In the genomic region with DNA sequence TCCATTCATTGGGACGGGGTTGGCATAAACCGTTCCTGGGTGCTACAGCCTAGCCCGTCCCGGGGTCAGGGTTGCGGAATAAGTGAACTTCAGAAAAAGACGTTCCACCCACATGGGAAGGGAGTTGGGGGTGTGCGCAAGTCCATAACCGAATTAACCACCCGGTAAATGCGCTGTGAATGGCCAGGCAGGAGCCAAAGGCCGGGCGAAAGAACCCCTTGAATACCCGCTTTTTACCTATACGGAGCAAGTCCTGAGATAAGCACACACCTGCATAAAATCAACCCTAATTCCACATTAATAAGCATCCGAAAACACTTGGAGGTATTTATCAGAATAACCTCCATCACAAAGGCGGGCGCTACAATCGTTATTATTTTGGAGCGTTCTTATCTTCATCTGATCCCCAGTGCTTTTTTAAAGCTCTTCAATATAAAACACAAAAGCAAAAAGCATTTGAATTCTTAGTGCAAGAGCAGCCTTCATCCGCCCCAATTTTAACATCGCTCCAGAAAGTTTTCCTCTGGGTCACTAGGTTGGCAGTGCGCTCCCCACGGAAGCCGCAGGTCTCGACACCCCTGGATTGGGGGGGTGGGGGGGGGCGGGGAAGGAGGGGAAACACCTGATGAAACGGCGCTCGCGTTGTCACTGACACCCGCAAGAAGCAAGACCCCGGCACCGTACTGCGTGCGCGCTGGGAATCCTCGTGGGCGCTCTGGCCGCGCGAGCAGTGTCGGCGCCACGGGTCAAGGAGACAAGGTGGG, we compare ENCODE assay signal across 8 cellular contexts. TPM values are rescaled to one million over a fixed set of nuclear protein-coding genes. Genes with fewer than 3 reads are reported as not detected.
DNase-seq lines count a peak whose midpoint lies in the region; ATAC-seq and TF ChIP-seq lines count a peak whose summit lies in the region.

No MANE protein-coding gene starts in this region.

- no peak for TF ChIP-seq EP300 in transverse colon (IDR thresholded peaks at IDR 0.05; ENCODE audit: low read depth)

- no peaks in the 10 kb centered on the region for H3K36me3 Mint-ChIP-seq in activated naive CD4-positive, alpha-beta T cell treated with anti-CD3 and anti-CD28 coated beads for 36 hours (ENCODE audit: low read depth)

- CTCF ChIA-PET in activated naive CD4-positive, alpha-beta T cell treated with anti-CD3 and anti-CD28 coated beads for 36 hours (lab: Charles Lee), result no interaction called here

- 8 to 9% methylated on average over 5 to 44 of the region's 44 CpGs for WGBS in transverse colon (ENCODE audit: low coverage in 1 of 2), 2 donors

- no peaks in the 10 kb centered on the region for H3K36me3 ChIP-seq in transverse colon

- TF ChIP-seq POLR2A in transverse colon (IDR thresholded peaks at IDR 0.05), result no peak

- intact Hi-C loops in activated naive CD4-positive, alpha-beta T cell treated with anti-CD3 and anti-CD28 coated beads for 36 hours (cut with micrococcal nuclease), result loop anchor here (1.0 to 5.0 kb wide), 2 partner anchors 9 to 1749 kb away; a partner anchor contains a TSS
- intact Hi-C loops in transverse colon (cut with DNase I; ENCODE audit: low total_unique reads), result no loop called here

- H3K4me1 Mint-ChIP-seq in activated naive CD4-positive, alpha-beta T cell treated with anti-CD3 and anti-CD28 coated beads for 36 hours (ENCODE audit: low read depth), result peaks cover 19% of the 10 kb centered on the region

- no peaks in the 10 kb centered on the region for H3K9me3 Mint-ChIP-seq in activated naive CD4-positive, alpha-beta T cell treated with anti-CD3 and anti-CD28 coated beads for 36 hours

- H3K9me3 ChIP-seq in transverse colon, result no peaks in the 10 kb centered on the region

- H3K4me1 ChIP-seq in transverse colon, result peaks cover 0 to 60% (median 16%) of the 10 kb centered on the region in 4 donors

- H3K27me3 ChIP-seq in transverse colon, result peaks cover 86% of the 10 kb centered on the region

- peak overlapping the region; percentile 23 to 98 (median 70) for H3K4me3 ChIP-seq in transverse colon

- peak overlapping the region; percentile 90 for H3K4me3 Mint-ChIP-seq in activated naive CD4-positive, alpha-beta T cell treated with anti-CD3 and anti-CD28 coated beads for 36 hours

- peaks cover 52% of the 10 kb centered on the region for H3K27me3 Mint-ChIP-seq in activated naive CD4-positive, alpha-beta T cell treated with anti-CD3 and anti-CD28 coated beads for 36 hours (ENCODE audit: low read depth)

- DNase-seq in activated naive CD4-positive, alpha-beta T cell treated with anti-CD3 and anti-CD28 coated beads for 36 hours, result no peak
- DNase-seq in activated naive CD4-positive, alpha-beta T cell (lab: John Stamatoyannopoulos, UW), result no peak
- peak; percentile 23 to 24 for DNase-seq in activated T-cell treated with anti-CD3 and anti-CD28 coated beads, Interleukin-2, amount 50 U/mL, for 48 hours
- DNase-seq in kidney tubule cell (ENCODE audit: low spot score) (peak; percentile 22), transverse colon (no peak), amniotic stem cell (lab: John Stamatoyannopoulos, UW) (no peak)

- H3K27ac ChIP-seq in transverse colon, result peak overlapping the region; percentile 83 to 90 (median 87)

- in situ Hi-C loops in transverse colon (cut with MboI; ENCODE audit: low pct_ligation_motif_present in 1 of 4, low pct_unique_long_range_greater_than_20kb in 1 of 4, low sequenced_read_pairs in 3 of 4), result no loop called here

- no peak overlapping the region for H3K27ac Mint-ChIP-seq in activated naive CD4-positive, alpha-beta T cell treated with anti-CD3 and anti-CD28 coated beads for 36 hours

- TF ChIP-seq CTCF in transverse colon (IDR thresholded peaks at IDR 0.05), result no peak

- ATAC-seq in HG02852 (IDR thresholded peaks at IDR 0.05; ENCODE audit: unreplicated experiment) (no peak), HG03520 (IDR thresholded peaks at IDR 0.05; ENCODE audit: unreplicated experiment) (no peak)

RNA-seq across cellular contexts. Expression of a gene that starts 1.2 kb away (rescaled TPM):
- under 1 TPM; 0.02 to 0.44 TPM for total RNA-seq in activated naive CD4-positive, alpha-beta T cell treated with anti-CD3 and anti-CD28 coated beads for 36 hours
- total RNA-seq in transverse colon, result 100 to 1,000 TPM; 289 to 316 (median 293) TPM

Comparison
In these comparisons a context has a peak if more than half of its experiments do, and no peak if none do; other contexts are left out.
1. DNase-seq: peak in activated T-cell treated with anti-CD3 and anti-CD28 coated beads, Interleukin-2, amount 50 U/mL, for 48 hours (2 of 2) and kidney tubule cell (single experiment); none in activated naive CD4-positive, alpha-beta T cell treated with anti-CD3 and anti-CD28 coated beads for 36 hours (single experiment), activated naive CD4-positive, alpha-beta T cell (0 of 4), transverse colon (single experiment) and amniotic stem cell (single experiment).
2. RNA of a gene that starts 1.2 kb away (total RNA-seq): 289 to 316 TPM in transverse colon; 0.02 to 0.44 TPM in activated naive CD4-positive, alpha-beta T cell treated with anti-CD3 and anti-CD28 coated beads for 36 hours; every median in the first group is over 100 times any median in the second.